Comparison of ENCODE assay signal across 1 cellular context in genomic region chrX:12225073-12225472, GRCh38.
TF ChIP-seq lines count a peak whose summit lies in the region.

No MANE protein-coding gene starts in this region.

TF ChIP-seq in HEK293, 187 proteins besides CTCF, POLR2A, EP300 and RAD21 (continued from another document):
- no peak for TF ChIP-seq ZNF433 (tag by site-specific recombination; IDR thresholded peaks at IDR 0.05; ENCODE audit: low read depth)
- peak; percentile 29; the same call in 1 of the 2 replicates for TF ChIP-seq HIC1 (tag by site-specific recombination; IDR thresholded peaks at IDR 0.05)
- TF ChIP-seq AEBP2 (tag by site-specific recombination; IDR thresholded peaks at IDR 0.05; ENCODE audit: borderline replicate concordance), result no peak
- TF ChIP-seq ZBTB10 (tag by site-specific recombination; IDR thresholded peaks at IDR 0.05), result no peak
- TF ChIP-seq ZNF155 (tag by site-specific recombination; IDR thresholded peaks at IDR 0.05), result no peak
- TF ChIP-seq PRDM6 (tag by site-specific recombination; IDR thresholded peaks at IDR 0.05), result peak; percentile 74
- no peak for TF ChIP-seq ZNF707 (tag by site-specific recombination; IDR thresholded peaks at IDR 0.05)
- peak; percentile 39; the same call in 1 of the 2 replicates for TF ChIP-seq BCL6B (tag by site-specific recombination; IDR thresholded peaks at IDR 0.05)
- TF ChIP-seq ZBTB49 (tag by site-specific recombination; IDR thresholded peaks at IDR 0.05; ENCODE audit: low read depth), result no peak
- TF ChIP-seq ZNF26 (tag by site-specific recombination; IDR thresholded peaks at IDR 0.05), result no peak
- no peak for TF ChIP-seq ZIC2 (tag by site-specific recombination; IDR thresholded peaks at IDR 0.05)
- no peak for TF ChIP-seq TSHZ1 (tag by site-specific recombination; IDR thresholded peaks at IDR 0.05; ENCODE audit: borderline replicate concordance)
- TF ChIP-seq ZNF280D (tag by site-specific recombination; IDR thresholded peaks at IDR 0.05), result no peak
- no peak for TF ChIP-seq PRDM1 (tag by site-specific recombination; IDR thresholded peaks at IDR 0.05)
- TF ChIP-seq ZNF600 (tag by site-specific recombination; IDR thresholded peaks at IDR 0.05), result no peak
- 0 out of 2 replicates have a peak, but pooled peaks have one; percentile 56 for TF ChIP-seq BCL11B (tag by site-specific recombination; IDR thresholded peaks at IDR 0.05; ENCODE audit: low read depth)
- 0 out of 2 replicates have a peak, but pooled peaks have one; percentile 28 for TF ChIP-seq OVOL3 (tag by site-specific recombination; IDR thresholded peaks at IDR 0.05)
- no peak for TF ChIP-seq KLF10 (tag by site-specific recombination; IDR thresholded peaks at IDR 0.05)
- TF ChIP-seq OSR2 (tag by site-specific recombination; IDR thresholded peaks at IDR 0.05), result peak; percentile 71
- no peak for TF ChIP-seq ZNF274 (IDR thresholded peaks at IDR 0.05; ENCODE audit: low read length)
- no peak for TF ChIP-seq ZNF274 (tag by site-specific recombination; IDR thresholded peaks at IDR 0.05; ENCODE audit: borderline replicate concordance)
- no peak for TF ChIP-seq ZNF639 (tag by site-specific recombination; IDR thresholded peaks at IDR 0.05)
- TF ChIP-seq ZNF777 (tag by site-specific recombination; IDR thresholded peaks at IDR 0.05; ENCODE audit: borderline replicate concordance), result no peak
